15 cellular contexts compared by ENCODE assay signal in the genomic region with DNA sequence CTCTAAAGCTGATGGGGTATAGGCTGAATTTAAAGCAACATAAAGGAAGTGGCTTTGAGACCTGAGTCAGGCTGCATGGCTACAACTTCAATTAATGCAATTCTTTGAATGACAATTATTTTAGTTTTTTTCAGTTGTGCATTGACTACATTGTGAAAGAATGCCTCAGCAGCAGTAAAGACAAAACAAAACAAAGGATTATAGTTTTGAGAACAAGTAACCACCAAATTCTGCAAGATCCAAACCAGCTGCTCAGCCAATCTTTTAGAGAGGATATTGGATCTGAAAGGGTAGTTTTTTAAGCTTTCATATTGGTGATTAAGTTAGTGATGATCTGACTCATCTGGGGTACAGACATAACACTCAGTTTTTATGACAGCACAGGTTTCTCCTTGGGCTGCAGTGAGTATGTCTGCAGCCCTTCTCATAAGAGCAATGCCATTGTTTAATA. TPM values are rescaled to one million over a fixed set of nuclear protein-coding genes. Genes with fewer than 3 reads are reported as not detected.
DNase-seq lines count a peak whose midpoint lies in the region; ATAC-seq and TF ChIP-seq lines count a peak whose summit lies in the region.
"Had no signal": no experiment of that assay in that cellular context is flagged by ENCODE, and none has a peak within 500 bp of the region (broad histone marks: within the 10 kb centered on the region; RNA-seq: fewer than 3 reads in every experiment).

No MANE protein-coding gene starts in this region.

- H3K27ac ChIP-seq in SK-N-SH (ENCODE audit: low read depth in 2 of 2, low read length in 1 of 2) = no peak overlapping the region
- H3K27ac ChIP-seq: 22Rv1, dorsolateral prefrontal cortex, heart right ventricle, psoas muscle had no signal

- ATAC-seq in SK-N-SH treated with all-trans-retinoic acid at 6 μM for 48 hours (peak; percentile 27; the same call in 2 of the 3 replicates), GM21529 (IDR thresholded peaks at IDR 0.05; ENCODE audit: unreplicated experiment) (peak; percentile 66), HG03520 (IDR thresholded peaks at IDR 0.05; ENCODE audit: unreplicated experiment) (peak; percentile 81)
- ATAC-seq: heart right ventricle, psoas muscle had no signal

- no peak overlapping the region for H3K9ac ChIP-seq in SK-N-SH

- TF ChIP-seq CTCF in SK-N-SH (IDR thresholded peaks at IDR 0.05) = no peak

- POLR2A ChIA-PET in SK-N-SH (lab: Yijun Ruan, JAX) = no interaction called here

- H3K79me2 ChIP-seq in SK-N-SH (ENCODE audit: insufficient read depth) = no peaks in the 10 kb centered on the region

- no peak for TF ChIP-seq RAD21 in SK-N-SH (IDR thresholded peaks at IDR 0.05; ENCODE audit: low read length)

- no peak overlapping the region for H2AFZ ChIP-seq in SK-N-SH (ENCODE audit: low read depth)

- no peaks in the 10 kb centered on the region for H3K9me2 ChIP-seq in SK-N-SH

- peaks cover 13% of the 10 kb centered on the region; the same call in 1 of the 2 replicates for H3K27me3 ChIP-seq in SK-N-SH (ENCODE audit: insufficient read depth)

- no peak overlapping the region for H3K4me3 ChIP-seq in SK-N-SH (ENCODE audit: low read depth in 2 of 2, low read length in 1 of 2)
- H3K4me3 ChIP-seq: dorsolateral prefrontal cortex, heart right ventricle, psoas muscle had no signal

- no peak for TF ChIP-seq EP300 in SK-N-SH (IDR thresholded peaks at IDR 0.05; ENCODE audit: borderline replicate concordance in 1 of 2, low read depth in 1 of 2, low read length in 1 of 2)

- CTCF ChIA-PET in SK-N-SH (lab: Yijun Ruan, JAX) = interaction anchor here (1.1 to 4.1 kb wide), 4 partner anchors 20 to 186 kb away, joined by 3 to 20 read pairs (median 4); no protein-coding TSS in a partner anchor

- H3K4me2 ChIP-seq in SK-N-SH = no peak overlapping the region

- no peaks in the 10 kb centered on the region for H3F3A ChIP-seq in SK-N-SH (replicated peaks; ENCODE audit: insufficient read depth)

- no peaks in the 10 kb centered on the region for H4K20me1 ChIP-seq in SK-N-SH (ENCODE audit: insufficient read depth)

- H3K4me1 ChIP-seq in SK-N-SH (ENCODE audit: control insufficient read depth in 1 of 2, insufficient read depth in 2 of 2, low read depth in 1 of 2, low read length in 1 of 2) = no peaks in the 10 kb centered on the region
- H3K4me1 ChIP-seq: heart right ventricle, psoas muscle had no signal

- DNase-seq in SK-N-SH = no peak
- DNase-seq in myocyte (ENCODE audit: low read depth) = peak; percentile 68
- DNase-seq in T-helper 9 cell = no peak
- DNase-seq in hepatic stellate cell (ENCODE audit: low spot score) = no peak
- no peak for DNase-seq in T1000 (lab: John Stamatoyannopoulos, UW)
- DNase-seq: activated naive CD4-positive, alpha-beta T cell treated with anti-CD3 and anti-CD28 coated beads, Interleukin-2, amount 10 ng/mL, durations not matched to agents 7 days and 5 days; dorsolateral prefrontal cortex; heart right ventricle; NCI-H510A; psoas muscle; trophoblast cell had no signal

- H3K9me3 ChIP-seq in SK-N-SH = no peaks in the 10 kb centered on the region
- H3K9me3 ChIP-seq: psoas muscle had no signal

- no peaks in the 10 kb centered on the region for H3K36me3 ChIP-seq in SK-N-SH (replicated peaks in 1 of 2; ENCODE audit: control insufficient read depth in 1 of 2, insufficient read depth in 2 of 2, low read length in 1 of 2)
- H3K36me3 ChIP-seq: heart right ventricle had no signal

TF ChIP-seq in SK-N-SH treated with all-trans-retinoic acid at 6 μM for 48 hours, 23 proteins besides CTCF, POLR2A, EP300 and RAD21:
- no peak for TF ChIP-seq ZFP3 (CRISPR knock-in tag; IDR thresholded peaks at IDR 0.05)
- TF ChIP-seq TCF4 (CRISPR knock-in tag; IDR thresholded peaks at IDR 0.05; ENCODE audit: borderline replicate concordance) = no peak
- TF ChIP-seq CSDC2 (CRISPR knock-in tag; IDR thresholded peaks at IDR 0.05) = no peak
- TF ChIP-seq ZNF70 (CRISPR knock-in tag; IDR thresholded peaks at IDR 0.05) = no peak
- no peak for TF ChIP-seq ZFP30 (CRISPR knock-in tag; IDR thresholded peaks at IDR 0.05)
- no peak for TF ChIP-seq RARB (CRISPR knock-in tag; IDR thresholded peaks at IDR 0.05)
- no peak for TF ChIP-seq OSR1 (CRISPR knock-in tag; IDR thresholded peaks at IDR 0.05)
- no peak for TF ChIP-seq BACH2 (CRISPR knock-in tag; IDR thresholded peaks at IDR 0.05; ENCODE audit: borderline replicate concordance)
- TF ChIP-seq ZNF8 (CRISPR knock-in tag; IDR thresholded peaks at IDR 0.05) = no peak

TF ChIP-seq in SK-N-SH, 30 proteins besides CTCF, POLR2A, EP300 and RAD21:
- no peak for TF ChIP-seq RXRA (IDR thresholded peaks at IDR 0.05; ENCODE audit: borderline replicate concordance, low read depth)
- no peak for TF ChIP-seq POLR2AphosphoS5 (IDR thresholded peaks at IDR 0.05; ENCODE audit: low read depth, low read length)
- TF ChIP-seq SIN3A (IDR thresholded peaks at IDR 0.05; ENCODE audit: borderline replicate concordance, low read depth, low read length) = no peak
- TF ChIP-seq GATA2 (CRISPR knock-in tag; IDR thresholded peaks at IDR 0.05) = no peak
- no peak for TF ChIP-seq RCOR1 (IDR thresholded peaks at IDR 0.05; ENCODE audit: low read length)
- TF ChIP-seq, protein P1, sequence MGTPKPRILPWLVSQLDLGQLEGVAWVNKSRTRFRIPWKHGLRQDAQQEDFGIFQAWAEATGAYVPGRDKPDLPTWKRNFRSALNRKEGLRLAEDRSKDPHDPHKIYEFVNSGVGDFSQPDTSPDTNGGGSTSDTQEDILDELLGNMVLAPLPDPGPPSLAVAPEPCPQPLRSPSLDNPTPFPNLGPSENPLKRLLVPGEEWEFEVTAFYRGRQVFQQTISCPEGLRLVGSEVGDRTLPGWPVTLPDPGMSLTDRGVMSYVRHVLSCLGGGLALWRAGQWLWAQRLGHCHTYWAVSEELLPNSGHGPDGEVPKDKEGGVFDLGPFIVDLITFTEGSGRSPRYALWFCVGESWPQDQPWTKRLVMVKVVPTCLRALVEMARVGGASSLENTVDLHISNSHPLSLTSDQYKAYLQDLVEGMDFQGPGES (IDR thresholded peaks at IDR 0.05; ENCODE audit: low read depth, low read length) = no peak
- no peak for TF ChIP-seq CHD2 (IDR thresholded peaks at IDR 0.05; ENCODE audit: low read length, partially characterized antibody)
- TF ChIP-seq ELF1 (IDR thresholded peaks at IDR 0.05) = no peak
- TF ChIP-seq, protein P2, sequence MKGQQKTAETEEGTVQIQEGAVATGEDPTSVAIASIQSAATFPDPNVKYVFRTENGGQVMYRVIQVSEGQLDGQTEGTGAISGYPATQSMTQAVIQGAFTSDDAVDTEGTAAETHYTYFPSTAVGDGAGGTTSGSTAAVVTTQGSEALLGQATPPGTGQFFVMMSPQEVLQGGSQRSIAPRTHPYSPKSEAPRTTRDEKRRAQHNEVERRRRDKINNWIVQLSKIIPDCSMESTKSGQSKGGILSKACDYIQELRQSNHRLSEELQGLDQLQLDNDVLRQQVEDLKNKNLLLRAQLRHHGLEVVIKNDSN (IDR thresholded peaks at IDR 0.05; ENCODE audit: borderline replicate concordance, low read depth) = no peak
- no peak for TF ChIP-seq EZH2phosphoT487 (IDR thresholded peaks at IDR 0.05; ENCODE audit: borderline replicate concordance, low read depth)
- no peak for TF ChIP-seq SMC3 (IDR thresholded peaks at IDR 0.05; ENCODE audit: low read depth, low read length)
- no peak for TF ChIP-seq FOXM1 (IDR thresholded peaks at IDR 0.05; ENCODE audit: low read depth)

RNA-seq across cellular contexts. Expression of a gene that starts 40.6 kb away (rescaled TPM):
- not detected in 2 replicates for polyA plus RNA-seq in SK-N-SH (2012; rRNA removed)
- under 0.01 TPM in 1 of 2 replicates, not detected in the other for polyA plus RNA-seq in SK-N-SH (2012; cell fraction: cytosol; rRNA removed)
- polyA plus RNA-seq in SK-N-SH (2012; cell fraction: nucleus; rRNA removed) = under 0.01 TPM in 1 of 2 replicates, not detected in the other
- 1.7 and 2.4 TPM in 2 replicates for total RNA-seq in myocyte
- polyA plus RNA-seq in myocyte (2012) = 0.23 TPM
- polyA plus RNA-seq: psoas muscle had no signal

RNA-seq across cellular contexts. Expression of a gene that starts 41.6 kb away (rescaled TPM):
- 56.9 and 57.5 TPM in 2 replicates for polyA plus RNA-seq in SK-N-SH (2012; rRNA removed)
- 26.2 and 38.7 TPM in 2 replicates for polyA plus RNA-seq in SK-N-SH (2012; cell fraction: cytosol; rRNA removed)
- polyA plus RNA-seq in SK-N-SH (2012; cell fraction: nucleus; rRNA removed) = 145 and 194 TPM in 2 replicates
- 7.5 and 7.7 TPM in 2 replicates for total RNA-seq in myocyte
- 38.5 TPM for polyA plus RNA-seq in myocyte (2012)

Comparison
In these comparisons a context has a peak if more than half of its experiments do, and no peak if none do; other contexts are left out.
1. ATAC-seq: peak in every context shown above with its lines; median percentile 81 in HG03520; 66 in GM21529; 27 in SK-N-SH treated with all-trans-retinoic acid at 6 μM for 48 hours.